In the genomic region with DNA sequence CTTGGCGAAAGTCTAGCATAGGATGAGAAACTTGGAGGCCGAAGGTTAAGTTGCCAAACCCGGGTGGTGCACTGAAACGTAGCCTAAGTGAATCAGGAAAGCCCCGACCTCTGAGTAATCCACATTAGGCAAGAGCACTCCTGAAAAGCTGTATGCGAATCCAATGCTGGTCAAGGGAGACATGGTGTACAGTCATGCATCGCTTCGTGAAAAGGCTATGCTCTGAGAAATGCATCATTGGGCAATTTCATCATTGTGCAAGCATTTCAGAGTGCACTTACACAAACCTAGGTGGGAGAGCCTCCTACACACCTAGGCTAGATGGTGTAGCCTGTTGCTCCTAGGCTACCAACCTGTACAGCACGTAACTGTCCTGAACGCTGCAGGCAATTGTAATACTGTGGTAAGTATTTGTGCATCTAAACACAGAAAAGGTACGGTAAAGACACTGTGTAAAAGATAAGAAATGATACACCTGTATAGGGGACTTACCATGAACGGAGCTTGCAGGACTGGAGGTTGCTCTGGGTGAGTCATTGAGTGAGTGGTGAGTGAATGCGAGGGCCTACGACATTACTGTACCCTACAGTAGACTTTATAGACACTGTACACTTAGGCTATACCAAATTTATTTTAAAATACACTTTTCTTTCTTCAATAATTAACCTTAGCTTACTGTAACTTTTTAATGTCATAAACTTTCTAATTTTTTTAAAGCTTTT, we compare ENCODE assay signal across 10 cellular contexts.
DNase-seq lines count a peak whose midpoint lies in the region; ATAC-seq, FAIRE-seq and TF ChIP-seq lines count a peak whose summit lies in the region.
"Had no signal": no experiment of that assay in that cellular context is flagged by ENCODE, and none has a peak within 500 bp of the region (broad histone marks: within the 10 kb centered on the region; RNA-seq: fewer than 3 reads in every experiment).

No MANE protein-coding gene starts in this region.

- FAIRE-seq in RCC 7860 (lab: Jason Lieb, UNC) = peak; percentile 96

- TF ChIP-seq CTCF in fibroblast of the aortic adventitia (IDR thresholded peaks at IDR 0.05; ENCODE audit: insufficient read depth, low read length) (no peak), type B pancreatic cell (conservative IDR thresholded peaks at IDR 0.05) (no peak)

- H3K27ac Mint-ChIP-seq in type B pancreatic cell = peak overlapping the region; percentile 52

- H3K4me1 Mint-ChIP-seq in type B pancreatic cell (ENCODE audit: unreplicated experiment) = peaks cover 33% of the 10 kb centered on the region

- H3K4me3 Mint-ChIP-seq in type B pancreatic cell = no peak overlapping the region

- DNase-seq in stimulated activated CD4-positive, alpha-beta T cell treated with anti-CD3 and anti-CD28 coated beads, Interleukin-1b, Interleukin-23, amount 100 ng/mL, for 48 hours = peak; percentile 57
- DNase-seq in stimulated activated CD4-positive, alpha-beta T cell treated with anti-CD3 and anti-CD28 coated beads, Interleukin-4, amount 100 ng/mL, for 4 hours = no peak
- DNase-seq in RCC 7860 (ENCODE audit: low spot score) (peak; percentile 95), fibroblast of the aortic adventitia (ENCODE audit: low read depth) (peak; percentile 58), type B pancreatic cell (ENCODE audit: extremely low spot score, unreplicated experiment) (no peak)
- no peak for DNase-seq in stimulated activated naive CD4-positive, alpha-beta T cell (lab: John Stamatoyannopoulos, UW)
- DNase-seq: activated CD4-positive, CD25-positive, alpha-beta regulatory T cell; retina had no signal

- H3K36me3 Mint-ChIP-seq in type B pancreatic cell = no peaks in the 10 kb centered on the region

- ATAC-seq in HG03139 (IDR thresholded peaks at IDR 0.05; ENCODE audit: unreplicated experiment) (no peak), GM19023 (IDR thresholded peaks at IDR 0.05; ENCODE audit: unreplicated experiment) (no peak)

- no peaks in the 10 kb centered on the region for H3K27me3 Mint-ChIP-seq in type B pancreatic cell

- H3K4me3 ChIP-seq in fibroblast of the aortic adventitia (ENCODE audit: low read depth, low read length) = no peak overlapping the region

- no peaks in the 10 kb centered on the region for H3K9me3 Mint-ChIP-seq in type B pancreatic cell

Comparison
In these comparisons a context has a peak if more than half of its experiments do, and no peak if none do; other contexts are left out.
1. DNase-seq: peak in stimulated activated CD4-positive, alpha-beta T cell treated with anti-CD3 and anti-CD28 coated beads, Interleukin-1b, Interleukin-23, amount 100 ng/mL, for 48 hours (single experiment), RCC 7860 (single experiment) and fibroblast of the aortic adventitia (single experiment); none in stimulated activated CD4-positive, alpha-beta T cell treated with anti-CD3 and anti-CD28 coated beads, Interleukin-4, amount 100 ng/mL, for 4 hours (0 of 2), type B pancreatic cell (single experiment) and stimulated activated naive CD4-positive, alpha-beta T cell (0 of 6).